ENCODE assay signal across 7 cellular contexts in genomic region chr11:122628691-122629555, GRCh38. TPM values are rescaled to one million over a fixed set of nuclear protein-coding genes. Genes with fewer than 3 reads are reported as not detected.
A peak's percentile ranks its signal among the peaks of the same experiment; 100 is the strongest.
DNase-seq lines count a peak whose midpoint lies in the region; ATAC-seq and TF ChIP-seq lines count a peak whose summit lies in the region.

No MANE protein-coding gene starts in this region.

- H3K27ac ChIP-seq in Peyer's patch (no peak overlapping the region), neuronal stem cell (replicated peaks; ENCODE audit: low read length) (no peak overlapping the region)

- no peak overlapping the region for H2BK5ac ChIP-seq in neuronal stem cell (ENCODE audit: low read length)

- H3K18ac ChIP-seq in neuronal stem cell (ENCODE audit: low read length): no peak overlapping the region

- H3K4me1 ChIP-seq in Peyer's patch (no peaks in the 10 kb centered on the region), neuronal stem cell (ENCODE audit: control insufficient read depth in 2 of 2, insufficient read depth in 1 of 2, low read depth in 1 of 2, low read length in 2 of 2) (peaks cover 0 to 2% of the 10 kb centered on the region in 2 donors)

- H3K4me3 Mint-ChIP-seq in activated T-cell treated with anti-CD3 and anti-CD28 coated beads, Interleukin-2, amount 50 U/mL, for 72 hours: no peak overlapping the region

- no peak overlapping the region for H2BK12ac ChIP-seq in neuronal stem cell (ENCODE audit: low read length)

- no peak overlapping the region for H3K9ac ChIP-seq in neuronal stem cell (ENCODE audit: low read depth, low read length, poor library complexity)

- no peaks in the 10 kb centered on the region for H3K9me3 ChIP-seq in Peyer's patch
- no peaks in the 10 kb centered on the region for H3K9me3 ChIP-seq in neuronal stem cell (replicated peaks in 1 of 2; ENCODE audit: control insufficient read depth in 2 of 2, insufficient read depth in 1 of 2, low read depth in 1 of 2, low read length in 2 of 2)

- no peak overlapping the region for H3K4ac ChIP-seq in neuronal stem cell (ENCODE audit: low read length)

- DNase-seq in HPDE6-E6E7 (ENCODE audit: extremely low spot score) (peak; percentile 69), Peyer's patch (peak; percentile 57 to 81 (median 68)), fibroblast of mammary gland (ENCODE audit: low read depth) (peak; percentile 69), neuronal stem cell (ENCODE audit: low spot score) (peak; percentile 57), stromal cell of bone marrow (ENCODE audit: low read depth) (peak; percentile 51)
- DNase-seq in activated T-cell treated with anti-CD3 and anti-CD28 coated beads, Interleukin-2, amount 50 U/mL, for 72 hours: peak; percentile 60 to 71

- H3K4me3 ChIP-seq in Peyer's patch: no peak overlapping the region
- H3K4me3 ChIP-seq in fibroblast of mammary gland (ENCODE audit: control insufficient read depth, low read depth, low read length): no peak overlapping the region
- H3K4me3 ChIP-seq in neuronal stem cell (ENCODE audit: low read length in 2 of 2): no peak overlapping the region

- peaks cover 7% of the 10 kb centered on the region for H3K4me1 Mint-ChIP-seq in activated T-cell treated with anti-CD3 and anti-CD28 coated beads, Interleukin-2, amount 50 U/mL, for 72 hours (ENCODE audit: low read depth)

- H3K79me1 ChIP-seq in neuronal stem cell (ENCODE audit: low read depth, low read length): no peaks in the 10 kb centered on the region

- H3K23ac ChIP-seq in neuronal stem cell (ENCODE audit: low read depth, low read length, poor library complexity): no peak overlapping the region

- peak; percentile 82 for TF ChIP-seq CTCF in GM12872 (IDR thresholded peaks at IDR 0.05; ENCODE audit: insufficient read depth, low read depth, low read length)
- TF ChIP-seq CTCF in Peyer's patch (IDR thresholded peaks at IDR 0.05): peak; percentile 59 to 75 (median 62)
- peak; percentile 97 for TF ChIP-seq CTCF in fibroblast of mammary gland (conservative IDR thresholded peaks at IDR 0.05; ENCODE audit: control insufficient read depth, insufficient read depth, low read depth, low read length)

- ATAC-seq in activated T-cell treated with anti-CD3 and anti-CD28 coated beads, Interleukin-2, amount 50 U/mL, for 72 hours (replicated peaks in 1 of 2): peak; percentile 76 to 80

- H2AFZ ChIP-seq in neuronal stem cell (ENCODE audit: low read length): peak overlapping the region; percentile 77

- H3K27me3 ChIP-seq in Peyer's patch: no peaks in the 10 kb centered on the region
- peaks cover 0 to 4% (median 0%) of the 10 kb centered on the region in 3 experiments for H3K27me3 ChIP-seq in neuronal stem cell (ENCODE audit: control insufficient read depth in 3 of 3, insufficient read depth in 3 of 3, low read depth in 1 of 3, low read length in 3 of 3)

- H3K36me3 ChIP-seq in Peyer's patch (no peaks in the 10 kb centered on the region), neuronal stem cell (replicated peaks in 1 of 2; ENCODE audit: control insufficient read depth in 2 of 2, insufficient read depth in 2 of 2, low read length in 2 of 2) (no peaks in the 10 kb centered on the region)

- WGBS in neuronal stem cell (ENCODE audit: extremely low coverage in 2 of 2, insufficient read length in 2 of 2, insufficient replicate concordance in 1 of 2), 2 donors: no CpG with 5 or more reads among the region's 11 CpGs

- H2AK5ac ChIP-seq in neuronal stem cell (ENCODE audit: low read depth, low read length): no peak overlapping the region

- H3K4me2 ChIP-seq in neuronal stem cell (ENCODE audit: insufficient read depth, low read length, poor library complexity, severe bottlenecking): no peak overlapping the region

- no peak for TF ChIP-seq POLR2A in Peyer's patch (IDR thresholded peaks at IDR 0.05)

- no peak overlapping the region for H3K27ac Mint-ChIP-seq in activated T-cell treated with anti-CD3 and anti-CD28 coated beads, Interleukin-2, amount 50 U/mL, for 72 hours

- H3K9me3 Mint-ChIP-seq in activated T-cell treated with anti-CD3 and anti-CD28 coated beads, Interleukin-2, amount 50 U/mL, for 72 hours: no peaks in the 10 kb centered on the region

- no peaks in the 10 kb centered on the region for H3K36me3 Mint-ChIP-seq in activated T-cell treated with anti-CD3 and anti-CD28 coated beads, Interleukin-2, amount 50 U/mL, for 72 hours (ENCODE audit: insufficient read depth in 2 of 2)

- H2BK15ac ChIP-seq in neuronal stem cell (ENCODE audit: low read length): no peak overlapping the region

- H4K8ac ChIP-seq in neuronal stem cell (ENCODE audit: low read depth, low read length): no peak overlapping the region

- no peak overlapping the region for H4K91ac ChIP-seq in neuronal stem cell (ENCODE audit: low read depth, low read length, poor library complexity)

- no peak overlapping the region for H2BK120ac ChIP-seq in neuronal stem cell (ENCODE audit: low read depth, low read length)

- H3K14ac ChIP-seq in neuronal stem cell (ENCODE audit: low read length): no peak overlapping the region

- H3K27me3 Mint-ChIP-seq in activated T-cell treated with anti-CD3 and anti-CD28 coated beads, Interleukin-2, amount 50 U/mL, for 72 hours (ENCODE audit: low read depth): no peaks in the 10 kb centered on the region

RNA-seq across cellular contexts. Expression of gene UBASH3B, which starts 26.6 kb away (rescaled TPM):
- total RNA-seq in Peyer's patch: 10 to 100 TPM in 1 of 4 donors, 1 to 10 TPM in 3; 2.3 to 14.9 (median 5.2) TPM
- 10 to 100 TPM in 1 of 2 donors, 1 to 10 TPM in 1; 6.9 to 18.5 TPM for total RNA-seq in activated T-cell treated with anti-CD3 and anti-CD28 coated beads, Interleukin-2, amount 50 U/mL, for 72 hours
- polyA plus RNA-seq in neuronal stem cell (2013, experiment 1 of 2): 3.4 TPM
- 3.6 TPM for polyA plus RNA-seq in neuronal stem cell (2013, experiment 2 of 2)
